ENCODE assay signal across 19 cellular contexts in genomic region chr22:46531776-46532175, GRCh38.
"Had no signal": no experiment of that assay in that cellular context is flagged by ENCODE, and none has a peak within 500 bp of the region (broad histone marks: within the 10 kb centered on the region; RNA-seq: fewer than 3 reads in every experiment).

No MANE protein-coding gene starts in this region.

- H3K9me3 ChIP-seq: esophagus muscularis mucosa, heart right ventricle had no signal

- H3K27ac Mint-ChIP-seq: immature natural killer cell; natural killer cell treated with Interleukin-12 subunit alpha and Interleukin-12 subunit beta and Interleukin-15 and Interleukin-18, amount 100 ng/mL, for 72 hours; stimulated activated effector memory CD8-positive, alpha-beta T cell treated with anti-CD3 and anti-CD28 coated beads, Interleukin-12 subunit alpha, Interleukin-12 subunit beta, amount 100 ng/mL, for 72 hours had no signal

- H3K36me3 ChIP-seq: esophagus muscularis mucosa, heart right ventricle had no signal

- H3K27ac ChIP-seq: esophagus muscularis mucosa, heart right ventricle, VCaP had no signal

- H3K36me3 Mint-ChIP-seq: natural killer cell treated with Interleukin-12 subunit alpha and Interleukin-12 subunit beta and Interleukin-15 and Interleukin-18, amount 100 ng/mL, for 72 hours; stimulated activated effector memory CD8-positive, alpha-beta T cell treated with anti-CD3 and anti-CD28 coated beads, Interleukin-12 subunit alpha, Interleukin-12 subunit beta, amount 100 ng/mL, for 72 hours had no signal

- FAIRE-seq: urothelium cell line had no signal

- H3K4me3 ChIP-seq: esophagus muscularis mucosa, heart right ventricle had no signal

- H3K9me3 Mint-ChIP-seq: activated T-cell treated with anti-CD3 and anti-CD28 coated beads, Interleukin-2, amount 50 U/mL, for 4 hours; immature natural killer cell; natural killer cell treated with Interleukin-12 subunit alpha and Interleukin-12 subunit beta and Interleukin-15 and Interleukin-18, amount 100 ng/mL, for 72 hours; stimulated activated effector memory CD8-positive, alpha-beta T cell treated with anti-CD3 and anti-CD28 coated beads, Interleukin-12 subunit alpha, Interleukin-12 subunit beta, amount 100 ng/mL, for 72 hours had no signal

- ATAC-seq: activated T-cell treated with anti-CD3 and anti-CD28 coated beads, Interleukin-2, amount 50 U/mL, for 4 hours; heart right ventricle; natural killer cell treated with Interleukin-12 subunit alpha and Interleukin-12 subunit beta and Interleukin-15 and Interleukin-18, amount 100 ng/mL, for 72 hours; sciatic nerve; stimulated activated effector memory CD8-positive, alpha-beta T cell treated with anti-CD3 and anti-CD28 coated beads, Interleukin-12 subunit alpha, Interleukin-12 subunit beta, amount 100 ng/mL, for 72 hours had no signal

- DNase-seq: activated CD4-positive, alpha-beta T cell treated with anti-CD3 and anti-CD28 coated beads, Interleukin-2, amount 50 U/mL, for 1 hour; activated CD4-positive, CD25-positive, alpha-beta regulatory T cell treated with anti-CD3 and anti-CD28 coated beads, Interleukin-2, amount 50 U/mL, for 72 hours; activated CD8-positive, alpha-beta memory T cell treated with anti-CD3 and anti-CD28 coated beads, Interleukin-2, amount 50 U/mL, for 4 hours; activated effector memory CD4-positive, alpha-beta T cell treated with Interleukin-2 at 50 U/mL for 16 hours; activated naive CD4-positive, alpha-beta T cell treated with anti-CD3 and anti-CD28 coated beads, Interleukin-2, amount 50 U/mL, for 16 hours; activated T-cell treated with anti-CD3 and anti-CD28 coated beads, Interleukin-2, amount 50 U/mL, for 4 hours; central memory CD4-positive, alpha-beta T cell; cortex of kidney; heart right ventricle; immature natural killer cell; stimulated activated CD4-positive, alpha-beta T cell treated with anti-CD3 and anti-CD28 coated beads, Interleukin-4, amount 100 ng/mL, for 24 hours; SW 1271; T-helper 2 cell had no signal
